ENCODE assay signal across 17 cellular contexts in genomic region chr6:4009486-4009885, GRCh38.
"Had no signal": no experiment of that assay in that cellular context is flagged by ENCODE, and none has a peak within 500 bp of the region (broad histone marks: within the 10 kb centered on the region; RNA-seq: fewer than 3 reads in every experiment).

No MANE protein-coding gene starts in this region.

- H3K27ac Mint-ChIP-seq: memory B cell had no signal

- H3K9me3 ChIP-seq: ascending aorta, heart right ventricle, mucosa of descending colon, spleen, upper lobe of right lung had no signal

- H3K4me3 ChIP-seq: ascending aorta, coronary artery, heart right ventricle, mucosa of descending colon, spleen, upper lobe of right lung had no signal

- H3K27ac ChIP-seq: ascending aorta, coronary artery, heart right ventricle, parathyroid adenoma, spleen, upper lobe of right lung had no signal

- H3K27me3 ChIP-seq: ascending aorta, heart right ventricle, spleen, upper lobe of right lung had no signal

- H3K27me3 Mint-ChIP-seq: memory B cell, naive B cell had no signal

- DNase-seq: activated CD4-positive, alpha-beta T cell treated with anti-CD3 and anti-CD28 coated beads, Interleukin-2, amount 50 U/mL, for 1 hour; activated CD4-positive, CD25-positive, alpha-beta regulatory T cell treated with anti-CD3 and anti-CD28 coated beads, Interleukin-2, amount 50 U/mL, for 72 hours; activated CD8-positive, alpha-beta memory T cell treated with anti-CD3 and anti-CD28 coated beads for 24 hours; activated CD8-positive, alpha-beta memory T cell treated with anti-CD3 and anti-CD28 coated beads, Interleukin-2, amount 50 U/mL, for 48 hours; activated naive CD4-positive, alpha-beta T cell; heart right ventricle; left ventricle myocardium superior; mucosa of descending colon; naive B cell; spleen; stimulated activated naive CD4-positive, alpha-beta T cell; T1000; upper lobe of right lung had no signal

- H3K9me3 Mint-ChIP-seq: memory B cell, naive B cell had no signal

- ATAC-seq: heart right ventricle, left ventricle myocardium superior, mucosa of descending colon, upper lobe of right lung had no signal

- H3K36me3 ChIP-seq: upper lobe of right lung had no signal

- H3K4me1 ChIP-seq: ascending aorta, parathyroid adenoma had no signal

- H3K4me3 Mint-ChIP-seq: memory B cell had no signal
